2 cellular contexts compared by ENCODE assay signal in the genomic region with DNA sequence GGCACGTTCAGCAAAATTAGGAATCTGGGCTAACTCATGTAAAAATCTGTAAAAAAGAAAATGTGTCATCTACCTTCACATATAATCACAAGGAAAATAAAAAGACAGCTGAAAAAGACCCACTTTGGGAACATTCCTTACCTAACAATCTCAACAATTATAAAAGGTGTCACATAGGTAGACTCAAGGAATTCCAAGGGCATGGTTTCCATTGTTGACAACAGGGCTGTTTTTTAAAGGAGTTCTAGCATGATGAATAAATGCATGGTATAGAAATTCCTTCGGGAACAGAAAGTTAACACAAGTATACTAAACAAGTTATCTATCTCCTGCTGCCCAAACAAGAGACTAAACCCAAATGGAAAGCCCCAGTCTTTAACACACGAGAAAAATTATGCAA.
TF ChIP-seq lines count a peak whose summit lies in the region.

No MANE protein-coding gene starts in this region.

TF ChIP-seq in HepG2, 621 proteins besides CTCF, POLR2A, EP300 and RAD21:
- TF ChIP-seq, protein P1, sequence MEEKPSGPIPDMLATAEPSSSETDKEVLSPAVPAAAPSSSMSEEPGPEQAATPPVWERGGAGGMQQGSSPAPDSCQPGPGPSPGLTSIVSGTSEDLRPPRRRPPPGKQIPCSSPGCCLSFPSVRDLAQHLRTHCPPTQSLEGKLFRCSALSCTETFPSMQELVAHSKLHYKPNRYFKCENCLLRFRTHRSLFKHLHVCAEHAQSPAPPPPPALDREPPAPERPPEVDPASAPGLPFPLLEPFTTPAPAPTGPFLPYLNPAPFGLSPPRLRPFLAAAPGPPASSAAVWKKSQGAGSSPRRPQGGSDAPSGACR (CRISPR knock-in tag; IDR thresholded peaks at IDR 0.05) = no peak
- no peak for TF ChIP-seq ZNF3 (CRISPR knock-in tag; IDR thresholded peaks at IDR 0.05)
- no peak for TF ChIP-seq ZNF253 (CRISPR knock-in tag; IDR thresholded peaks at IDR 0.05; ENCODE audit: borderline replicate concordance)
- no peak for TF ChIP-seq ZNF230 (CRISPR knock-in tag; IDR thresholded peaks at IDR 0.05)
- TF ChIP-seq ZNF7 (CRISPR knock-in tag; IDR thresholded peaks at IDR 0.05) = peak; percentile 58; the same call in 1 of the 2 replicates

TF ChIP-seq in H1, 55 proteins besides CTCF, POLR2A, EP300 and RAD21:
- TF ChIP-seq TAF7 (optimal IDR thresholded peaks at IDR 0.05; ENCODE audit: borderline replicate concordance, low read depth, low read length) (no peak), TEAD4 (IDR thresholded peaks at IDR 0.05; ENCODE audit: low read depth, low read length) (peak; percentile 38; the same call in 1 of the 2 replicates)
